In genomic region chr5:90359073-90359804, GRCh38 we compare ENCODE assay signal across 22 cellular contexts. TPM values are rescaled to one million over a fixed set of nuclear protein-coding genes. Genes with fewer than 3 reads are reported as not detected.
A peak's percentile ranks its signal among the peaks of the same experiment; 100 is the strongest.
DNase-seq lines count a peak whose midpoint lies in the region; ATAC-seq, FAIRE-seq and TF ChIP-seq lines count a peak whose summit lies in the region.
"Had no signal": no experiment of that assay in that cellular context is flagged by ENCODE, and none has a peak within 500 bp of the region (broad histone marks: within the 10 kb centered on the region; RNA-seq: fewer than 3 reads in every experiment).

No MANE protein-coding gene starts in this region.

- H3K4me3 ChIP-seq in HepG2 (replicated peaks in 1 of 3; ENCODE audit: insufficient read depth in 1 of 3, low read depth in 2 of 3, low read length in 3 of 3) (no peak overlapping the region), right lobe of liver (no peak overlapping the region), GM12878 (no peak overlapping the region), testis (no peak overlapping the region)
- H3K4me3 ChIP-seq: A549, BLaER1 had no signal

- SMC1A ChIA-PET in GM12878 (lab: Charles Lee; ENCODE audit: uncharacterized antibody, unreplicated experiment): interaction anchor here (1.2 to 2.1 kb wide), 4 partner anchors 9 to 377 kb away, joined by 3 to 6 read pairs (median 4); no protein-coding TSS in a partner anchor

- TF ChIP-seq EP300 in HepG2 (IDR thresholded peaks at IDR 0.05; ENCODE audit: low read depth in 2 of 2, low read length in 2 of 2) (no peak), HepG2 (CRISPR knock-in tag; IDR thresholded peaks at IDR 0.05; ENCODE audit: borderline replicate concordance) (no peak), GM12878 (IDR thresholded peaks at IDR 0.05; ENCODE audit: borderline replicate concordance in 1 of 2, control insufficient read depth in 1 of 2, low read depth in 2 of 2, low read length in 2 of 2) (no peak)

- no peak for ATAC-seq in HepG2
- no peak for ATAC-seq in right lobe of liver
- no peak for ATAC-seq in GM12878
- ATAC-seq: A549 had no signal

- TF ChIP-seq RAD21 in HepG2 (CRISPR knock-in tag; IDR thresholded peaks at IDR 0.05) (no peak), GM12878 (IDR thresholded peaks at IDR 0.05; ENCODE audit: insufficient read depth, low read depth, low read length) (no peak)

- H3K27ac ChIP-seq in HepG2 (ENCODE audit: extremely low read length, insufficient read depth, low read length) (no peak overlapping the region), right lobe of liver (no peak overlapping the region), GM12878 (ENCODE audit: control insufficient read depth, insufficient read depth) (no peak overlapping the region), testis (no peak overlapping the region)
- H3K27ac ChIP-seq: 22Rv1, A549, BLaER1 had no signal

- no peak for FAIRE-seq in HepG2 (lab: Jason Lieb, UNC)
- FAIRE-seq in GM12878 (lab: Jason Lieb, UNC): peak; percentile 18
- no peak for FAIRE-seq in GM19239 (lab: Jason Lieb, UNC)
- FAIRE-seq: A549, GM12892, GM18507, HTR-8/SVneo had no signal

- no peaks in the 10 kb centered on the region for H3K27me3 ChIP-seq in HepG2 (ENCODE audit: control insufficient read depth in 1 of 2, insufficient read depth in 2 of 2, low read length in 2 of 2)
- no peaks in the 10 kb centered on the region for H3K27me3 ChIP-seq in right lobe of liver
- no peaks in the 10 kb centered on the region for H3K27me3 ChIP-seq in GM12878 (replicated peaks in 1 of 2; ENCODE audit: control insufficient read depth in 2 of 2, insufficient read depth in 2 of 2, low read length in 1 of 2)
- H3K27me3 ChIP-seq in testis: no peaks in the 10 kb centered on the region
- H3K27me3 ChIP-seq: BLaER1 had no signal

- intact Hi-C loops in HepG2 (cut with micrococcal nuclease; ENCODE audit: unreplicated experiment) (no loop called here), right lobe of liver (cut with DNase I) (no loop called here), GM12878 (cut with micrococcal nuclease; ENCODE audit: unreplicated experiment) (no loop called here), testis (cut with DNase I; ENCODE audit: low total_unique reads) (no loop called here)

- H3K9ac ChIP-seq in HepG2 (ENCODE audit: insufficient read depth, low read depth, low read length) (no peak overlapping the region), GM12878 (ENCODE audit: control insufficient read depth, insufficient read depth, low read length) (no peak overlapping the region)
- H3K9ac ChIP-seq: BLaER1 had no signal

- H3K9me3 ChIP-seq in HepG2 (ENCODE audit: low read length) (no peaks in the 10 kb centered on the region), right lobe of liver (no peaks in the 10 kb centered on the region), GM12878 (replicated peaks; ENCODE audit: control insufficient read depth, insufficient read depth, low read length) (peaks cover 3% of the 10 kb centered on the region; the same call in 1 of the 3 replicates), testis (no peaks in the 10 kb centered on the region)
- H3K9me3 ChIP-seq: A549, BLaER1 had no signal

- no peak overlapping the region for H2AFZ ChIP-seq in HepG2 (ENCODE audit: low read length)
- H2AFZ ChIP-seq in GM12878 (ENCODE audit: control insufficient read depth, low read depth, low read length): no peak overlapping the region

- POLR2A ChIA-PET in HepG2 (lab: Yijun Ruan, JAX): no interaction called here
- POLR2A ChIA-PET in GM12878 (lab: Charles Lee): interaction anchor here (1.3 kb wide), 1 partner anchor 9 kb away, joined by 3 read pairs; no protein-coding TSS in a partner anchor

- DNase-seq in HepG2 (ENCODE audit: low spot score) (no peak), right lobe of liver (no peak), GM12878 (ENCODE audit: low read depth, low spot score) (no peak), inferior parietal cortex (ENCODE audit: extremely low spot score) (peak; percentile 42), testis (peak; percentile 18), glomerular visceral epithelial cell (ENCODE audit: extremely low spot score) (no peak), GM19239 (ENCODE audit: insufficient read length, low spot score) (no peak), AML-193 (lab: John Stamatoyannopoulos, UW) (no peak)
- DNase-seq: Calu3; CD4-positive, alpha-beta memory T cell; DND-41; EL; GOT3; HCEC 1CT; HFFc6; KG1 had no signal

- in situ Hi-C loops in HepG2 (cut with HindIII; ENCODE audit: extremely low pct_ligation_motif_present, low pct_unique_long_range_greater_than_20kb) (no loop called here), GM12878 (cut with MboI) (no loop called here)

- H4K20me1 ChIP-seq in HepG2 (ENCODE audit: insufficient read depth, low read length) (no peaks in the 10 kb centered on the region), GM12878 (ENCODE audit: control insufficient read depth, insufficient read depth) (no peaks in the 10 kb centered on the region)
- H4K20me1 ChIP-seq: BLaER1 had no signal

- no peaks in the 10 kb centered on the region for H3K36me3 ChIP-seq in HepG2 (replicated peaks in 1 of 2; ENCODE audit: control insufficient read depth in 1 of 2, insufficient read depth in 2 of 2, low read length in 2 of 2)
- no peaks in the 10 kb centered on the region for H3K36me3 ChIP-seq in right lobe of liver
- no peaks in the 10 kb centered on the region for H3K36me3 ChIP-seq in GM12878 (ENCODE audit: control insufficient read depth in 2 of 2, insufficient read depth in 2 of 2, low read length in 1 of 2)
- H3K36me3 ChIP-seq in testis (ENCODE audit: low read depth, missing control alignments): no peaks in the 10 kb centered on the region
- H3K36me3 ChIP-seq: BLaER1 had no signal

- CTCF ChIA-PET in HepG2 (lab: Yijun Ruan, JAX; ENCODE audit: low intra/inter-chr PET ratio, low total read pairs) (no interaction called here), GM12878 (lab: Yijun Ruan, JAX) (interaction anchor here (1.1 kb wide), 1 partner anchor 20 kb away, joined by 3 read pairs; no protein-coding TSS in a partner anchor)

- no TSS peak for BruUV-seq in HepG2 (replicated peaks; lab: Mats Ljungman, UMichigan)
- BruUV-seq in GM12878 (replicated peaks; lab: Mats Ljungman, UMichigan): no TSS peak

- H3K79me2 ChIP-seq in HepG2 (ENCODE audit: insufficient read depth, low read length) (no peaks in the 10 kb centered on the region), GM12878 (ENCODE audit: control insufficient read depth, insufficient read depth, low read length) (no peaks in the 10 kb centered on the region)

- TF ChIP-seq CTCF in HepG2 (CRISPR knock-in tag; IDR thresholded peaks at IDR 0.05) (no peak), right lobe of liver (IDR thresholded peaks at IDR 0.05) (no peak), GM12878 (IDR thresholded peaks at IDR 0.05 in 2 of 3, conservative IDR thresholded peaks at IDR 0.05 in 1 of 3; ENCODE audit: control insufficient read depth in 2 of 3, extremely low read depth in 1 of 3, insufficient read depth in 1 of 3, low read depth in 3 of 3, low read length in 3 of 3) (no peak), testis (IDR thresholded peaks at IDR 0.05) (no peak)

- 0% methylated on average over 6 of the region's 6 CpGs for WGBS in HepG2 (ENCODE audit: low lambda C conversion rate)
- WGBS in right lobe of liver (ENCODE audit: insufficient coverage, low coverage, low lambda C conversion rate, missing lambda C conversion rate): 62% methylated on average over 6 of the region's 6 CpGs
- 47% methylated on average over 6 of the region's 6 CpGs for WGBS in GM12878 (ENCODE audit: insufficient coverage, insufficient replicate concordance, low lambda C conversion rate, missing lambda C conversion rate)
- 51 to 68% methylated on average over 6 of the region's 6 CpGs for WGBS in testis, 2 donors

- H3K4me2 ChIP-seq in HepG2 (ENCODE audit: low read depth, low read length) (no peak overlapping the region), GM12878 (ENCODE audit: control insufficient read depth, insufficient read depth) (no peak overlapping the region)
- H3K4me2 ChIP-seq: A549, BLaER1 had no signal

- RAD21 ChIA-PET in GM12878 (lab: Charles Lee; ENCODE audit: unreplicated experiment): no interaction called here

- no peaks in the 10 kb centered on the region for H3K4me1 ChIP-seq in HepG2 (ENCODE audit: insufficient read depth, low read length)
- no peaks in the 10 kb centered on the region for H3K4me1 ChIP-seq in right lobe of liver
- no peaks in the 10 kb centered on the region for H3K4me1 ChIP-seq in GM12878 (ENCODE audit: control insufficient read depth, insufficient read depth, low read length)
- peaks cover 5% of the 10 kb centered on the region for H3K4me1 ChIP-seq in testis
- H3K4me1 ChIP-seq: A549, BLaER1 had no signal

- TF ChIP-seq POLR2A in HepG2 (IDR thresholded peaks at IDR 0.05; ENCODE audit: insufficient read depth in 1 of 2, low read depth in 2 of 2, low read length in 2 of 2) (no peak), right lobe of liver (IDR thresholded peaks at IDR 0.05) (no peak), GM12878 (IDR thresholded peaks at IDR 0.05; ENCODE audit: low read depth, low read length) (no peak), testis (IDR thresholded peaks at IDR 0.05) (no peak)

RNA-seq across cellular contexts. Expression of gene CETN3, which starts 50.3 kb away (rescaled TPM):
- 71.5 and 111 TPM in 2 replicates for total RNA-seq in HepG2 (2016; rRNA removed; fragmentation: Illumina TruSeq; extraction: Trizol)
- 7.9 and 14.1 TPM in 2 replicates for total RNA-seq in HepG2 (2016; cell fraction: cytosol; rRNA removed; fragmentation: Illumina TruSeq; extraction: Trizol; ENCODE audit: low read depth)
- 77.3 and 114 TPM in 2 replicates for total RNA-seq in HepG2 (2016; cell fraction: insoluble cytoplasmic fraction; rRNA removed; fragmentation: Illumina TruSeq; extraction: Trizol)
- 13.0 and 20.4 TPM in 2 replicates for total RNA-seq in HepG2 (2016; cell fraction: membrane; rRNA removed; fragmentation: Illumina TruSeq; extraction: Trizol)
- 37.5 and 38.0 TPM in 2 replicates for total RNA-seq in HepG2 (2016; cell fraction: nucleus; rRNA removed; fragmentation: Illumina TruSeq; extraction: Trizol)
- 10.9 and 15.4 TPM in 2 replicates for polyA plus RNA-seq in HepG2 (2011; rRNA removed)
- 2.4 and 3.4 TPM in 2 replicates for polyA plus RNA-seq in HepG2 (2011; cell fraction: cytosol; rRNA removed)
- polyA plus RNA-seq in HepG2 (2011; cell fraction: nucleus; rRNA removed): 1.9 and 3.6 TPM in 2 replicates
- polyA plus RNA-seq in HepG2 (2012): 36.8 and 54.8 TPM in 2 replicates
- 6.1 and 6.6 TPM in 2 replicates for polyA plus RNA-seq in HepG2 (2016; cell fraction: cytosol; fragmentation: Illumina TruSeq; extraction: Trizol; ENCODE audit: low read depth)
- 125 and 130 TPM in 2 replicates for polyA plus RNA-seq in HepG2 (2016; cell fraction: insoluble cytoplasmic fraction; fragmentation: Illumina TruSeq; extraction: Trizol; ENCODE audit: low read depth)
- polyA plus RNA-seq in HepG2 (2016; cell fraction: membrane; fragmentation: Illumina TruSeq; extraction: Trizol; ENCODE audit: low read depth): 8.5 and 8.8 TPM in 2 replicates
- polyA plus RNA-seq in HepG2 (2016; cell fraction: nucleus; fragmentation: Illumina TruSeq; extraction: Trizol; ENCODE audit: insufficient read depth, low read depth): 46.1 and 52.5 TPM in 2 replicates
- polyA minus RNA-seq in HepG2 (2011; rRNA and poly(A)+ RNA removed; ENCODE audit: low replicate concordance): 0.10 and 0.35 TPM in 2 replicates
- 6.9 and 8.3 TPM in 2 replicates for polyA minus RNA-seq in HepG2 (2011; cell fraction: cytosol; rRNA and poly(A)+ RNA removed)
- polyA minus RNA-seq in HepG2 (2011; cell fraction: nucleus; rRNA and poly(A)+ RNA removed): 17.4 and 21.8 TPM in 2 replicates
- 1 to 10 TPM; 4.2 to 8.0 (median 6.9) TPM for total RNA-seq in right lobe of liver
- total RNA-seq in GM12878 (2013; cell fraction: nucleolus; rRNA removed): 86.0 and 86.6 TPM in 2 replicates
- 16.8 and 28.8 TPM in 2 replicates for total RNA-seq in GM12878 (2014; rRNA removed)
- total RNA-seq in GM12878 (2014; rRNA removed; fragmentation: Illumina TruSeq; extraction: Trizol): 45.5 and 50.1 TPM in 2 replicates
- 22.2 and 29.5 TPM in 2 replicates for total RNA-seq in GM12878 (2021)
- 16.7 TPM for polyA plus RNA-seq in GM12878 (2011; ENCODE audit: low read depth)
- polyA plus RNA-seq in GM12878 (2011; rRNA removed): 50.9 and 114 TPM in 2 replicates
- 3.3 and 4.6 TPM in 2 replicates for polyA plus RNA-seq in GM12878 (2011; cell fraction: cytosol; rRNA removed)
- 11.8 and 18.7 TPM in 2 replicates for polyA plus RNA-seq in GM12878 (2011; cell fraction: nucleus; rRNA removed)
- polyA plus RNA-seq in GM12878 (2012): 31.4 and 44.8 TPM in 2 replicates
- 54.7 and 58.5 TPM in 2 replicates for polyA plus RNA-seq in GM12878 (2014; fragmentation: Illumina TruSeq; extraction: Trizol)
- 10 to 100 TPM; 54.6 to 59.1 TPM for polyA plus RNA-seq in GM12878 (2014; fragmentation: Nextera tagmentation; extraction: Ambion mirVana)
- 30.6 and 48.8 TPM in 2 replicates for polyA plus RNA-seq in GM12878 (2014; rRNA removed)
- 10 to 100 TPM; 52.6 to 57.7 TPM for polyA plus RNA-seq in GM12878 (2016; fragmentation: Nextera tagmentation; extraction: Ambion mirVana)
- polyA minus RNA-seq in GM12878 (2011; rRNA and poly(A)+ RNA removed): 2.2 and 2.5 TPM in 2 replicates
- 2.4 and 6.1 TPM in 2 replicates for polyA minus RNA-seq in GM12878 (2011; cell fraction: cytosol; rRNA and poly(A)+ RNA removed)
- polyA minus RNA-seq in GM12878 (2011; cell fraction: nucleus; rRNA and poly(A)+ RNA removed): 7.5 and 7.7 TPM in 2 replicates
- total RNA-seq in testis: 10 to 100 TPM; 56.7 to 60.9 TPM
- polyA plus RNA-seq in testis (ENCODE audit: insufficient read depth, low read depth, low replicate concordance): 353 TPM

Comparison
In these comparisons a context has a peak if more than half of its experiments do, and no peak if none do; other contexts are left out.
1. DNase-seq: peak in inferior parietal cortex (single experiment) and testis (single experiment); none in HepG2 (single experiment), right lobe of liver (0 of 3), GM12878 (single experiment), glomerular visceral epithelial cell (single experiment), GM19239 (single experiment) and AML-193 (0 of 2).